In genomic region chr1:246110343-246111219, GRCh38 we compare ENCODE assay signal across 1 cellular context.
TF ChIP-seq lines count a peak whose summit lies in the region.

No MANE protein-coding gene starts in this region.

TF ChIP-seq in K562, 482 proteins besides CTCF, POLR2A, EP300 and RAD21 (continued from another document and continues in another):
- TF ChIP-seq, protein P1, sequence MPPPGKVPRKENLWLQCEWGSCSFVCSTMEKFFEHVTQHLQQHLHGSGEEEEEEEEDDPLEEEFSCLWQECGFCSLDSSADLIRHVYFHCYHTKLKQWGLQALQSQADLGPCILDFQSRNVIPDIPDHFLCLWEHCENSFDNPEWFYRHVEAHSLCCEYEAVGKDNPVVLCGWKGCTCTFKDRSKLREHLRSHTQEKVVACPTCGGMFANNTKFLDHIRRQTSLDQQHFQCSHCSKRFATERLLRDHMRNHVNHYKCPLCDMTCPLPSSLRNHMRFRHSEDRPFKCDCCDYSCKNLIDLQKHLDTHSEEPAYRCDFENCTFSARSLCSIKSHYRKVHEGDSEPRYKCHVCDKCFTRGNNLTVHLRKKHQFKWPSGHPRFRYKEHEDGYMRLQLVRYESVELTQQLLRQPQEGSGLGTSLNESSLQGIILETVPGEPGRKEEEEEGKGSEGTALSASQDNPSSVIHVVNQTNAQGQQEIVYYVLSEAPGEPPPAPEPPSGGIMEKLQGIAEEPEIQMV (tag; conservative IDR thresholded peaks at IDR 0.05; ENCODE audit: low read depth) = peak; percentile 96
- no peak for TF ChIP-seq ZNF699 (CRISPR knock-in tag; IDR thresholded peaks at IDR 0.05; ENCODE audit: insufficient replicate concordance)
- peak in 1 of 2 experiments; percentile 79; a peak in 2 of 4 replicates for TF ChIP-seq KDM1A (IDR thresholded peaks at IDR 0.05)
- TF ChIP-seq ARID3B (CRISPR knock-in tag; IDR thresholded peaks at IDR 0.05; ENCODE audit: borderline replicate concordance) = peak; percentile 94; the same call in 1 of the 2 replicates
- TF ChIP-seq, protein P2, sequence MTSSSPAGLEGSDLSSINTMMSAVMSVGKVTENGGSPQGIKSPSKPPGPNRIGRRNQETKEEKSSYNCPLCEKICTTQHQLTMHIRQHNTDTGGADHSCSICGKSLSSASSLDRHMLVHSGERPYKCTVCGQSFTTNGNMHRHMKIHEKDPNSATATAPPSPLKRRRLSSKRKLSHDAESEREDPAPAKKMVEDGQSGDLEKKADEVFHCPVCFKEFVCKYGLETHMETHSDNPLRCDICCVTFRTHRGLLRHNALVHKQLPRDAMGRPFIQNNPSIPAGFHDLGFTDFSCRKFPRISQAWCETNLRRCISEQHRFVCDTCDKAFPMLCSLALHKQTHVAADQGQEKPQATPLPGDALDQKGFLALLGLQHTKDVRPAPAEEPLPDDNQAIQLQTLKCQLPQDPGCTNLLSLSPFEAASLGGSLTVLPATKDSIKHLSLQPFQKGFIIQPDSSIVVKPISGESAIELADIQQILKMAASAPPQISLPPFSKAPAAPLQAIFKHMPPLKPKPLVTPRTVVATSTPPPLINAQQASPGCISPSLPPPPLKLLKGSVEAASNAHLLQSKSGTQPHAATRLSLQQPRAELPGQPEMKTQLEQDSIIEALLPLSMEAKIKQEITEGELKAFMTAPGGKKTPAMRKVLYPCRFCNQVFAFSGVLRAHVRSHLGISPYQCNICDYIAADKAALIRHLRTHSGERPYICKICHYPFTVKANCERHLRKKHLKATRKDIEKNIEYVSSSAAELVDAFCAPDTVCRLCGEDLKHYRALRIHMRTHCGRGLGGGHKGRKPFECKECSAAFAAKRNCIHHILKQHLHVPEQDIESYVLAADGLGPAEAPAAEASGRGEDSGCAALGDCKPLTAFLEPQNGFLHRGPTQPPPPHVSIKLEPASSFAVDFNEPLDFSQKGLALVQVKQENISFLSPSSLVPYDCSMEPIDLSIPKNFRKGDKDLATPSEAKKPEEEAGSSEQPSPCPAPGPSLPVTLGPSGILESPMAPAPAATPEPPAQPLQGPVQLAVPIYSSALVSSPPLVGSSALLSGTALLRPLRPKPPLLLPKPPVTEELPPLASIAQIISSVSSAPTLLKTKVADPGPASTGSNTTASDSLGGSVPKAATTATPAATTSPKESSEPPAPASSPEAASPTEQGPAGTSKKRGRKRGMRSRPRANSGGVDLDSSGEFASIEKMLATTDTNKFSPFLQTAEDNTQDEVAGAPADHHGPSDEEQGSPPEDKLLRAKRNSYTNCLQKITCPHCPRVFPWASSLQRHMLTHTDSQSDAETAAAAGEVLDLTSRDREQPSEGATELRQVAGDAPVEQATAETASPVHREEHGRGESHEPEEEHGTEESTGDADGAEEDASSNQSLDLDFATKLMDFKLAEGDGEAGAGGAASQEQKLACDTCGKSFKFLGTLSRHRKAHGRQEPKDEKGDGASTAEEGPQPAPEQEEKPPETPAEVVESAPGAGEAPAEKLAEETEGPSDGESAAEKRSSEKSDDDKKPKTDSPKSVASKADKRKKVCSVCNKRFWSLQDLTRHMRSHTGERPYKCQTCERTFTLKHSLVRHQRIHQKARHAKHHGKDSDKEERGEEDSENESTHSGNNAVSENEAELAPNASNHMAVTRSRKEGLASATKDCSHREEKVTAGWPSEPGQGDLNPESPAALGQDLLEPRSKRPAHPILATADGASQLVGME (CRISPR knock-in tag; IDR thresholded peaks at IDR 0.05) = peak; percentile 99
- TF ChIP-seq ELF4 (CRISPR knock-in tag; IDR thresholded peaks at IDR 0.05) = peak; percentile 93
- no peak for TF ChIP-seq HMGN3 (IDR thresholded peaks at IDR 0.05; ENCODE audit: borderline replicate concordance, extremely low read depth, insufficient read length, low read depth, low read length)
- no peak for TF ChIP-seq ZNF785 (CRISPR knock-in tag; IDR thresholded peaks at IDR 0.05)
- TF ChIP-seq NR3C1 (CRISPR knock-in tag; IDR thresholded peaks at IDR 0.05) = no peak
- TF ChIP-seq CAMTA2 (CRISPR knock-in tag; conservative IDR thresholded peaks at IDR 0.05) = no peak
- TF ChIP-seq, protein P3, sequence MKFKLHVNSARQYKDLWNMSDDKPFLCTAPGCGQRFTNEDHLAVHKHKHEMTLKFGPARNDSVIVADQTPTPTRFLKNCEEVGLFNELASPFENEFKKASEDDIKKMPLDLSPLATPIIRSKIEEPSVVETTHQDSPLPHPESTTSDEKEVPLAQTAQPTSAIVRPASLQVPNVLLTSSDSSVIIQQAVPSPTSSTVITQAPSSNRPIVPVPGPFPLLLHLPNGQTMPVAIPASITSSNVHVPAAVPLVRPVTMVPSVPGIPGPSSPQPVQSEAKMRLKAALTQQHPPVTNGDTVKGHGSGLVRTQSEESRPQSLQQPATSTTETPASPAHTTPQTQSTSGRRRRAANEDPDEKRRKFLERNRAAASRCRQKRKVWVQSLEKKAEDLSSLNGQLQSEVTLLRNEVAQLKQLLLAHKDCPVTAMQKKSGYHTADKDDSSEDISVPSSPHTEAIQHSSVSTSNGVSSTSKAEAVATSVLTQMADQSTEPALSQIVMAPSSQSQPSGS (CRISPR knock-in tag; IDR thresholded peaks at IDR 0.05) = no peak
- TF ChIP-seq HNRNPL (IDR thresholded peaks at IDR 0.05; ENCODE audit: low read depth, low read length) = no peak
- TF ChIP-seq ZNF24 (IDR thresholded peaks at IDR 0.05) = peak; percentile 64
- TF ChIP-seq, protein P4, sequence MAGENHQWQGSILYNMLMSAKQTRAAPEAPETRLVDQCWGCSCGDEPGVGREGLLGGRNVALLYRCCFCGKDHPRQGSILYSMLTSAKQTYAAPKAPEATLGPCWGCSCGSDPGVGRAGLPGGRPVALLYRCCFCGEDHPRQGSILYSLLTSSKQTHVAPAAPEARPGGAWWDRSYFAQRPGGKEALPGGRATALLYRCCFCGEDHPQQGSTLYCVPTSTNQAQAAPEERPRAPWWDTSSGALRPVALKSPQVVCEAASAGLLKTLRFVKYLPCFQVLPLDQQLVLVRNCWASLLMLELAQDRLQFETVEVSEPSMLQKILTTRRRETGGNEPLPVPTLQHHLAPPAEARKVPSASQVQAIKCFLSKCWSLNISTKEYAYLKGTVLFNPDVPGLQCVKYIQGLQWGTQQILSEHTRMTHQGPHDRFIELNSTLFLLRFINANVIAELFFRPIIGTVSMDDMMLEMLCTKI (IDR thresholded peaks at IDR 0.05; ENCODE audit: partially characterized antibody) = no peak
- TF ChIP-seq FOXP4 (CRISPR knock-in tag; IDR thresholded peaks at IDR 0.05; ENCODE audit: borderline replicate concordance) = no peak
- no peak for TF ChIP-seq CBX5 (IDR thresholded peaks at IDR 0.05; ENCODE audit: borderline replicate concordance, low read depth)
- no peak for TF ChIP-seq ZNF764 (CRISPR knock-in tag; IDR thresholded peaks at IDR 0.05; ENCODE audit: low read depth)
- no peak for TF ChIP-seq CGGBP1 (CRISPR knock-in tag; IDR thresholded peaks at IDR 0.05)
- peak; percentile 66; the same call in 1 of the 2 replicates for TF ChIP-seq ZNF561 (CRISPR knock-in tag; conservative IDR thresholded peaks at IDR 0.05)
- peak; percentile 96 for TF ChIP-seq NCOR1 (IDR thresholded peaks at IDR 0.05)
- TF ChIP-seq FOXJ2 (tag; IDR thresholded peaks at IDR 0.05) = peak; percentile 99
- peak; percentile 98 for TF ChIP-seq ZNF41 (CRISPR knock-in tag; conservative IDR thresholded peaks at IDR 0.05)
- no peak for TF ChIP-seq ZNF518B (CRISPR knock-in tag; IDR thresholded peaks at IDR 0.05)
- no peak for TF ChIP-seq HDAC6 (IDR thresholded peaks at IDR 0.05; ENCODE audit: low read depth, low read length)
- TF ChIP-seq ZBED1 (IDR thresholded peaks at IDR 0.05) = no peak
- no peak for TF ChIP-seq XRCC3 (IDR thresholded peaks at IDR 0.05)
- no peak for TF ChIP-seq SIX5 (IDR thresholded peaks at IDR 0.05; ENCODE audit: borderline replicate concordance in 1 of 2, insufficient read depth in 1 of 2, low read depth in 1 of 2, low read length in 2 of 2)
- TF ChIP-seq MBD2 (IDR thresholded peaks at IDR 0.05; ENCODE audit: borderline replicate concordance, low read depth) = no peak
- no peak; the same call in 1 of the 2 replicates for TF ChIP-seq CREB3L1 (IDR thresholded peaks at IDR 0.05; ENCODE audit: borderline replicate concordance, low read depth)
- TF ChIP-seq DDX20 (tag; IDR thresholded peaks at IDR 0.05; ENCODE audit: low read depth) = peak; percentile 98
- TF ChIP-seq SNRNP70 (optimal IDR thresholded peaks at IDR 0.05; ENCODE audit: low read depth, low read length) = no peak
- peak; percentile 63 for TF ChIP-seq RFX1 (IDR thresholded peaks at IDR 0.05)
- TF ChIP-seq HDAC1 (IDR thresholded peaks at IDR 0.05) = peak in 1 of 2 experiments; percentile 69; a peak in 1 of 4 replicates
- TF ChIP-seq, protein P5, sequence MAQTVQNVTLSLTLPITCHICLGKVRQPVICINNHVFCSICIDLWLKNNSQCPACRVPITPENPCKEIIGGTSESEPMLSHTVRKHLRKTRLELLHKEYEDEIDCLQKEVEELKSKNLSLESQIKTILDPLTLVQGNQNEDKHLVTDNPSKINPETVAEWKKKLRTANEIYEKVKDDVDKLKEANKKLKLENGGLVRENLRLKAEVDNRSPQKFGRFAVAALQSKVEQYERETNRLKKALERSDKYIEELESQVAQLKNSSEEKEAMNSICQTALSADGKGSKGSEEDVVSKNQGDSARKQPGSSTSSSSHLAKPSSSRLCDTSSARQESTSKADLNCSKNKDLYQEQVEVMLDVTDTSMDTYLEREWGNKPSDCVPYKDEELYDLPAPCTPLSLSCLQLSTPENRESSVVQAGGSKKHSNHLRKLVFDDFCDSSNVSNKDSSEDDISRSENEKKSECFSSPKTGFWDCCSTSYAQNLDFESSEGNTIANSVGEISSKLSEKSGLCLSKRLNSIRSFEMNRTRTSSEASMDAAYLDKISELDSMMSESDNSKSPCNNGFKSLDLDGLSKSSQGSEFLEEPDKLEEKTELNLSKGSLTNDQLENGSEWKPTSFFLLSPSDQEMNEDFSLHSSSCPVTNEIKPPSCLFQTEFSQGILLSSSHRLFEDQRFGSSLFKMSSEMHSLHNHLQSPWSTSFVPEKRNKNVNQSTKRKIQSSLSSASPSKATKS (CRISPR knock-in tag; IDR thresholded peaks at IDR 0.05) = peak; percentile 89; the same call in 1 of the 2 replicates
- peak; percentile 79 for TF ChIP-seq NBN (IDR thresholded peaks at IDR 0.05; ENCODE audit: low read depth)
- no peak for TF ChIP-seq ZNF274 (IDR thresholded peaks at IDR 0.05; ENCODE audit: borderline replicate concordance, low read depth, low read length)
- no peak for TF ChIP-seq POLR3A (IDR thresholded peaks at IDR 0.05; ENCODE audit: borderline replicate concordance, extremely low read depth, insufficient read depth, insufficient read length)
- no peak for TF ChIP-seq ZC3H8 (IDR thresholded peaks at IDR 0.05)
- no peak for TF ChIP-seq TCF7 (IDR thresholded peaks at IDR 0.05; ENCODE audit: borderline replicate concordance)
- no peak for TF ChIP-seq SREBF1 (IDR thresholded peaks at IDR 0.05; ENCODE audit: borderline replicate concordance, low read depth, low read length)
